1 cellular context compared by ENCODE assay signal in the genomic region with DNA sequence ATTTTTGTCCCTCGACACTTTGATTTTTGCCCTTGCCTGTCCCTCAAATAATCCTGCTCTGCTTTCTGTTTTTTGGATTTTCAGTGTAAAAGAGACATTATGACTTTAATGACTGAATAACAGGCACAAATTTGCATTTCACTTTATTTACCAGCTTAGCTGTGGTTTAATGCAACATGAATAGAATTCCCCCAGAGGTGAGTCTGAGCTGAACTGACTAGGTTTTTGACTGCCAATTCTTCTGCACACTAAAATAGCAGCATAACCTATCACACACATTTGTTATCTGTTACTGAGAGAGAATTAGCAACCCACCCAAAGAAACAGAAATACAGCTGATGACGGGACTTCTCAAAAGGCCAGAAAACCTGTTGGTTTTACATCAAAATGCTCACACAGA.
TF ChIP-seq lines count a peak whose summit lies in the region.

No MANE protein-coding gene starts in this region.

TF ChIP-seq in A549, 52 proteins besides CTCF, POLR2A, EP300 and RAD21 (continued from another document):
- no peak for TF ChIP-seq CEBPB (IDR thresholded peaks at IDR 0.05)
- no peak for TF ChIP-seq FOXS1 (CRISPR knock-in tag; IDR thresholded peaks at IDR 0.05)
- TF ChIP-seq USF2 (IDR thresholded peaks at IDR 0.05) = no peak
